In genomic region chr12:108730337-108731104, GRCh38 we compare ENCODE assay signal across 8 cellular contexts. TPM values are rescaled to one million over a fixed set of nuclear protein-coding genes. Genes with fewer than 3 reads are reported as not detected.
DNase-seq lines count a peak whose midpoint lies in the region; ATAC-seq, FAIRE-seq and TF ChIP-seq lines count a peak whose summit lies in the region.

No MANE protein-coding gene starts in this region.

- H3K27ac Mint-ChIP-seq in CD4-positive, CD25-positive, alpha-beta regulatory T cell = peak overlapping the region; percentile 46 to 72 (median 67)

- peak overlapping the region; percentile 99 for H3K4me2 ChIP-seq in keratinocyte (ENCODE audit: control insufficient read depth, extremely low read depth, insufficient read depth, low read depth, low read length)

- no peaks in the 10 kb centered on the region for H3K27me3 ChIP-seq in CD4-positive, CD25-positive, alpha-beta regulatory T cell (ENCODE audit: control insufficient read depth, insufficient read depth, low read length)
- no peaks in the 10 kb centered on the region for H3K27me3 ChIP-seq in keratinocyte (ENCODE audit: control insufficient read depth, extremely low read depth, insufficient read depth, low read length)

- dilution Hi-C loops in keratinocyte (cut with MboI; ENCODE audit: extremely low pct_ligation_motif_present, low sequenced_read_pairs) = no loop called here

- no peaks in the 10 kb centered on the region for H3K36me3 Mint-ChIP-seq in CD4-positive, CD25-positive, alpha-beta regulatory T cell

- peak overlapping the region; percentile 87 for H3K27ac ChIP-seq in CD4-positive, CD25-positive, alpha-beta regulatory T cell (ENCODE audit: insufficient read depth, low read length, poor library complexity, severe bottlenecking)
- H3K27ac ChIP-seq in keratinocyte (ENCODE audit: control insufficient read depth, insufficient read depth, low read length) = peak overlapping the region; percentile 100

- peaks cover 24% of the 10 kb centered on the region for H3K4me1 ChIP-seq in CD4-positive, CD25-positive, alpha-beta regulatory T cell (ENCODE audit: control insufficient read depth, insufficient read depth, low read length, poor library complexity, severe bottlenecking)
- H3K4me1 ChIP-seq in keratinocyte (ENCODE audit: control insufficient read depth, extremely low read depth, insufficient read depth, low read length) = peaks cover 56% of the 10 kb centered on the region

- H3K9me1 ChIP-seq in keratinocyte (ENCODE audit: control insufficient read depth, extremely low read depth, insufficient read depth, low read length) = no peaks in the 10 kb centered on the region

- peak overlapping the region; percentile 85 to 93 (median 90) for H3K4me3 Mint-ChIP-seq in CD4-positive, CD25-positive, alpha-beta regulatory T cell

- peaks cover 5 to 34% (median 17%) of the 10 kb centered on the region in 4 donors for H3K4me1 Mint-ChIP-seq in CD4-positive, CD25-positive, alpha-beta regulatory T cell

- H3K27me3 Mint-ChIP-seq in CD4-positive, CD25-positive, alpha-beta regulatory T cell = peaks cover 10% of the 10 kb centered on the region

- H3K9ac ChIP-seq in keratinocyte (ENCODE audit: control insufficient read depth, extremely low read depth, insufficient read depth, low read length) = peak overlapping the region; percentile 98

- peak overlapping the region; percentile 58 for H3K4me3 ChIP-seq in CD4-positive, CD25-positive, alpha-beta regulatory T cell (ENCODE audit: low read depth, low read length)
- peak overlapping the region; percentile 95 to 96 for H3K4me3 ChIP-seq in cardiac fibroblast (replicated peaks in 1 of 2; ENCODE audit: low read depth in 2 of 2, low read length in 2 of 2)
- H3K4me3 ChIP-seq in keratinocyte (ENCODE audit: control insufficient read depth in 2 of 3, extremely low read depth in 1 of 3, insufficient read depth in 2 of 3, low read depth in 1 of 3, low read length in 3 of 3) = peak overlapping the region; percentile 90 to 99 (median 93)

- no peaks in the 10 kb centered on the region for H3K9me3 ChIP-seq in CD4-positive, CD25-positive, alpha-beta regulatory T cell (ENCODE audit: control insufficient read depth in 2 of 2, low read length in 2 of 2)
- no peaks in the 10 kb centered on the region for H3K9me3 ChIP-seq in keratinocyte (ENCODE audit: control insufficient read depth, low read depth, low read length)

- no peaks in the 10 kb centered on the region for H3K9me3 Mint-ChIP-seq in CD4-positive, CD25-positive, alpha-beta regulatory T cell

- H3K36me3 ChIP-seq in CD4-positive, CD25-positive, alpha-beta regulatory T cell (ENCODE audit: control insufficient read depth, insufficient read depth, low read length) = no peaks in the 10 kb centered on the region
- peaks cover 1 to 4% of the 10 kb centered on the region in 2 experiments for H3K36me3 ChIP-seq in keratinocyte (ENCODE audit: control insufficient read depth in 2 of 2, extremely low read depth in 1 of 2, insufficient read depth in 2 of 2, low read length in 2 of 2)

- H4K20me1 ChIP-seq in keratinocyte (ENCODE audit: control insufficient read depth, extremely low read depth, insufficient read depth, low read length) = peaks cover 5% of the 10 kb centered on the region

- H2AFZ ChIP-seq in keratinocyte (ENCODE audit: control insufficient read depth, low read length) = no peak overlapping the region

- DNase-seq in CD4-positive, CD25-positive, alpha-beta regulatory T cell = peak in 2 of 3 donors; percentile 19 to 31
- peak; percentile 20 to 65 for DNase-seq in NCI-H187 (lab: John Stamatoyannopoulos, UW)
- peak; percentile 72 for DNase-seq in T1000 (lab: John Stamatoyannopoulos, UW)
- DNase-seq in cardiac fibroblast (ENCODE audit: low read depth in 2 of 2) = peak; percentile 75 to 89
- DNase-seq in keratinocyte (ENCODE audit: low read depth, low spot score) = no peak
- DNase-seq in smooth muscle cell of the brain vasculature (ENCODE audit: low read depth, low spot score) = peak; percentile 32

- peaks cover 55% of the 10 kb centered on the region for H3K79me2 ChIP-seq in keratinocyte (ENCODE audit: control insufficient read depth, insufficient read depth, low read length)

- TF ChIP-seq CTCF in cardiac fibroblast (IDR thresholded peaks at IDR 0.05; ENCODE audit: low read depth, low read length) = no peak
- no peak for TF ChIP-seq CTCF in keratinocyte (optimal IDR thresholded peaks at IDR 0.05 in 1 of 3, IDR thresholded peaks at IDR 0.05 in 1 of 3, conservative IDR thresholded peaks at IDR 0.05 in 1 of 3; ENCODE audit: extremely low read depth in 1 of 3, insufficient read depth in 2 of 3, low read length in 3 of 3)

- no peak for ATAC-seq in CD4-positive, CD25-positive, alpha-beta regulatory T cell (ENCODE audit: low read depth in 2 of 2)
- peak; percentile 29 for ATAC-seq in GM21723 (IDR thresholded peaks at IDR 0.05; ENCODE audit: unreplicated experiment)
- no peak for ATAC-seq in GM18867 (IDR thresholded peaks at IDR 0.05; ENCODE audit: unreplicated experiment)

- FAIRE-seq in keratinocyte (lab: Jason Lieb, UNC) = no peak

RNA-seq across cellular contexts. Expression of gene CORO1C, which starts 0.8 kb away (rescaled TPM):
- 22.8 TPM for total RNA-seq in CD4-positive, CD25-positive, alpha-beta regulatory T cell
- polyA plus RNA-seq in CD4-positive, CD25-positive, alpha-beta regulatory T cell = 10 to 100 TPM in 3 of 4 donors, 1 to 10 TPM in 1; 9.4 to 21.4 (median 16.5) TPM
- 230 to 283 TPM (median 268 TPM) in 3 replicates for polyA plus RNA-seq in keratinocyte
- polyA plus RNA-seq in keratinocyte (2011; ENCODE audit: low read depth) = 278 TPM
- 207 and 228 TPM in 2 replicates for polyA plus RNA-seq in keratinocyte (2011; cell fraction: cytosol; rRNA removed)
- polyA plus RNA-seq in keratinocyte (2011; cell fraction: nucleus; rRNA removed) = 238 and 270 TPM in 2 replicates
- polyA plus RNA-seq in keratinocyte (2012; ENCODE audit: low replicate concordance) = 126 and 172 TPM in 2 replicates
- 432 to 917 TPM (median 616 TPM) in 3 replicates for polyA minus RNA-seq in keratinocyte
- 300 TPM for polyA minus RNA-seq in keratinocyte (2011; cell fraction: cytosol; rRNA and poly(A)+ RNA removed)
- polyA minus RNA-seq in keratinocyte (2011; cell fraction: nucleus; rRNA and poly(A)+ RNA removed) = 187 and 466 TPM in 2 replicates

Comparison
In these comparisons a context has a peak if more than half of its experiments do, and no peak if none do; other contexts are left out.
1. RNA of gene CORO1C, which starts 0.8 kb away (polyA plus RNA-seq): 126 to 283 TPM in keratinocyte; 9.4 to 21.4 TPM in CD4-positive, CD25-positive, alpha-beta regulatory T cell; every median in the first group is over 4 times any median in the second.
2. Peak in every context shown above with its lines, with median percentiles within 50 percentile points of each other: H3K4me3 ChIP-seq.